In the genomic region with DNA sequence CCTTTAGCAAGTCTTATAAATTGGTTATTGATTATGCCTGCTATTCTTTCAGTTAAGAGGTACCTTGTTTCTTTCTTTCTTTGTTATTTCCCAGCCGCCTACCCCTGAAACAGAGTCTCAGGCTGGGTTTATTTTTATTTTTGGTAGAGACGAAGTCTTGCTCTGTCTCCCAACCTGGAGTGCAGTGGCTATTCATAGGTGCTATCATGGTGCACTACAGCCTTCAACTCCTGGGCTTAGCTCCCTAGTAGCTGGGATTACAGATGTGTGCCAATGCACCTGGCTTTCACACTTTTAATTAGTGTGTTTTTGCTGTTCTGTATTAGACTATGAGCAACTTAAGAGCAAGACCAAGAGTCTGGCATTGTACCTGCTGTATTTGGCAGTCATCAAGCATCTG, we compare ENCODE assay signal across 24 cellular contexts.
"Had no signal": no experiment of that assay in that cellular context is flagged by ENCODE, and none has a peak within 500 bp of the region (broad histone marks: within the 10 kb centered on the region; RNA-seq: fewer than 3 reads in every experiment).

No MANE protein-coding gene starts in this region.

- H3K27me3 Mint-ChIP-seq: activated naive CD8-positive, alpha-beta T cell treated with anti-CD3 and anti-CD28 coated beads, Interleukin-2, amount 50 U/mL, for 24 hours; brain; memory B cell; naive B cell; stimulated activated memory B cell treated with anti-CD40 and anti-IgM and Interleukin-4, amounts not matched to agents 10 μg/mL and 1 μg/mL and 100 μg/mL, for 72 hours had no signal

- H3K27ac Mint-ChIP-seq: activated naive CD4-positive, alpha-beta T cell treated with anti-CD3 and anti-CD28 coated beads for 36 hours; activated naive CD8-positive, alpha-beta T cell treated with anti-CD3 and anti-CD28 coated beads, Interleukin-2, amount 50 U/mL, for 24 hours; activated T-helper 2 cell treated with anti-CD3 and anti-CD28 coated beads, Interferon-gamma antibody, Interleukin-2, Interleukin-4, amounts not matched to agents 10 μg/mL and 5 μg/mL and 100 μg/mL, durations not matched to agents 14 hours and 24 hours and 36 hours; memory B cell; stimulated activated memory B cell treated with anti-CD40 and anti-IgM and Interleukin-4, amounts not matched to agents 10 μg/mL and 1 μg/mL and 100 μg/mL, for 72 hours had no signal

- H3K9ac ChIP-seq: parathyroid adenoma had no signal

- H3K27me3 ChIP-seq: esophagus muscularis mucosa, gastroesophageal sphincter, heart left ventricle, sigmoid colon, upper lobe of left lung had no signal

- DNase-seq: activated CD4-positive, alpha-beta T cell treated with anti-CD3 and anti-CD28 coated beads, Interleukin-2, amount 50 U/mL, for 4 hours; activated naive CD4-positive, alpha-beta T cell treated with anti-CD3 and anti-CD28 coated beads for 36 hours; activated naive CD8-positive, alpha-beta T cell treated with anti-CD3 and anti-CD28 coated beads, Interleukin-2, amount 50 U/mL, for 24 hours; activated T-cell treated with anti-CD3 and anti-CD28 coated beads for 4 hours; anterior cingulate cortex; cortex of kidney; effector CD4-positive, alpha-beta T cell; heart left ventricle; kidney glomerular epithelial cell; left ventricle myocardium inferior; mucosa of descending colon; naive B cell; sigmoid colon; stimulated activated CD4-positive, alpha-beta T cell treated with anti-CD3 and anti-CD28 coated beads, Interleukin-4, amount 100 ng/mL, for 24 hours; upper lobe of left lung; WERI-Rb-1 had no signal

- H3K9me3 Mint-ChIP-seq: activated naive CD4-positive, alpha-beta T cell treated with anti-CD3 and anti-CD28 coated beads for 36 hours; activated naive CD8-positive, alpha-beta T cell treated with anti-CD3 and anti-CD28 coated beads, Interleukin-2, amount 50 U/mL, for 24 hours; activated T-helper 2 cell treated with anti-CD3 and anti-CD28 coated beads, Interferon-gamma antibody, Interleukin-2, Interleukin-4, amounts not matched to agents 10 μg/mL and 5 μg/mL and 100 μg/mL, durations not matched to agents 14 hours and 24 hours and 36 hours; memory B cell; stimulated activated memory B cell treated with anti-CD40 and anti-IgM and Interleukin-4, amounts not matched to agents 10 μg/mL and 1 μg/mL and 100 μg/mL, for 72 hours had no signal

- H3K36me3 ChIP-seq: thoracic aorta, WERI-Rb-1 had no signal

- ATAC-seq: activated naive CD8-positive, alpha-beta T cell treated with anti-CD3 and anti-CD28 coated beads, Interleukin-2, amount 50 U/mL, for 24 hours; gastroesophageal sphincter; mucosa of descending colon; stimulated activated memory B cell treated with anti-CD40 and anti-IgM and Interleukin-4, amounts not matched to agents 10 μg/mL and 1 μg/mL and 100 μg/mL, for 72 hours had no signal

- H3K9me3 ChIP-seq: esophagus muscularis mucosa, gastroesophageal sphincter, heart left ventricle, left ventricle myocardium inferior, mucosa of descending colon, sigmoid colon, thoracic aorta, upper lobe of left lung had no signal

- H3K4me3 Mint-ChIP-seq: activated naive CD4-positive, alpha-beta T cell treated with anti-CD3 and anti-CD28 coated beads for 36 hours; activated naive CD8-positive, alpha-beta T cell treated with anti-CD3 and anti-CD28 coated beads, Interleukin-2, amount 50 U/mL, for 24 hours; brain; memory B cell; naive B cell; stimulated activated memory B cell treated with anti-CD40 and anti-IgM and Interleukin-4, amounts not matched to agents 10 μg/mL and 1 μg/mL and 100 μg/mL, for 72 hours had no signal

- H3K4me3 ChIP-seq: esophagus muscularis mucosa, gastroesophageal sphincter, heart left ventricle, left ventricle myocardium inferior, mucosa of descending colon, sigmoid colon, thoracic aorta, upper lobe of left lung had no signal

- H3K27ac ChIP-seq: esophagus muscularis mucosa, gastroesophageal sphincter, left ventricle myocardium inferior, parathyroid adenoma, sigmoid colon, thoracic aorta, upper lobe of left lung, WERI-Rb-1 had no signal

- H2AFZ ChIP-seq: parathyroid adenoma had no signal

- H3K4me1 ChIP-seq: parathyroid adenoma had no signal
